ENCODE assay signal across 24 cellular contexts in genomic region chr18:57569133-57569532, GRCh38.
"Had no signal": no experiment of that assay in that cellular context is flagged by ENCODE, and none has a peak within 500 bp of the region (broad histone marks: within the 10 kb centered on the region; RNA-seq: fewer than 3 reads in every experiment).

No MANE protein-coding gene starts in this region.

- DNase-seq: activated CD4-positive, alpha-beta T cell treated with anti-CD3 and anti-CD28 coated beads for 48 hours; activated CD4-positive, alpha-beta T cell treated with anti-CD3 and anti-CD28 coated beads, Interleukin-2, amount 50 U/mL, for 4 hours; activated CD4-positive, CD25-positive, alpha-beta regulatory T cell treated with anti-CD3 and anti-CD28 coated beads, Interleukin-2, amount 50 U/mL, for 72 hours; activated CD8-positive, alpha-beta memory T cell treated with anti-CD3 and anti-CD28 coated beads, Interleukin-2, amount 10 ng/mL, durations not matched to agents 7 days and 5 days; activated effector memory CD4-positive, alpha-beta T cell treated with Interleukin-2 at 50 U/mL for 16 hours; activated naive CD4-positive, alpha-beta T cell treated with Interleukin-2 at 50 U/mL for 16 hours; activated T-cell treated with anti-CD3 and anti-CD28 coated beads, Interleukin-2, amount 50 U/mL, for 24 hours; amygdala; cortex of kidney; NCI-H1048; NCI-H146; NCI-H187 treated with DMSO at 0.1 percent for 48 hours; NCI-H2081 treated with DMSO at 0.1 percent for 48 hours; NCI-H2171; NCI-H226; NCI-H526; NCI-H774; PC-9; SHP77 treated with DMSO at 0.1 percent for 48 hours; T-helper 17 cell; T-helper 9 cell had no signal

- ATAC-seq: activated CD8-positive, alpha-beta memory T cell treated with anti-CD3 and anti-CD28 coated beads, Interleukin-2, amount 10 ng/mL, durations not matched to agents 7 days and 5 days; activated naive CD4-positive, alpha-beta T cell treated with anti-CD3 and anti-CD28 coated beads, Interleukin-2, amount 50 U/mL, for 72 hours; T-helper 17 cell; WTC11 had no signal

- H3K4me2 ChIP-seq: PC-9 had no signal

- H3K27ac ChIP-seq: PC-9 had no signal

- FAIRE-seq: astrocyte had no signal

- H3K4me3 ChIP-seq: PC-9 had no signal

- H2AFZ ChIP-seq: PC-9 had no signal
